ENCODE assay signal across 10 cellular contexts in genomic region chr13:98528663-98529064, GRCh38. TPM values are rescaled to one million over a fixed set of nuclear protein-coding genes. Genes with fewer than 3 reads are reported as not detected.
A peak's percentile ranks its signal among the peaks of the same experiment; 100 is the strongest.
DNase-seq lines count a peak whose midpoint lies in the region; ATAC-seq and TF ChIP-seq lines count a peak whose summit lies in the region.
"Had no signal": no experiment of that assay in that cellular context is flagged by ENCODE, and none has a peak within 500 bp of the region (broad histone marks: within the 10 kb centered on the region; RNA-seq: fewer than 3 reads in every experiment).

No MANE protein-coding gene starts in this region.

- H3K36me3 Mint-ChIP-seq in activated naive CD8-positive, alpha-beta T cell treated with anti-CD3 and anti-CD28 coated beads for 36 hours, result peaks cover 33% of the 10 kb centered on the region
- H3K36me3 Mint-ChIP-seq in CD14-positive monocyte, result peaks cover 8 to 12% of the 10 kb centered on the region in 2 donors

- H3K4me3 Mint-ChIP-seq in activated naive CD8-positive, alpha-beta T cell treated with anti-CD3 and anti-CD28 coated beads for 36 hours, result peak overlapping the region; percentile 6
- no peak overlapping the region for H3K4me3 Mint-ChIP-seq in CD14-positive monocyte

- peaks cover 84% of the 10 kb centered on the region for H3K4me1 Mint-ChIP-seq in activated naive CD8-positive, alpha-beta T cell treated with anti-CD3 and anti-CD28 coated beads for 36 hours
- peaks cover 28% of the 10 kb centered on the region for H3K4me1 Mint-ChIP-seq in CD14-positive monocyte

- intact Hi-C loops in left ventricle myocardium superior (cut with micrococcal nuclease), result no loop called here
- intact Hi-C loops in CD14-positive monocyte (cut with micrococcal nuclease), result no loop called here

- TF ChIP-seq CTCF in CD14-positive monocyte (IDR thresholded peaks at IDR 0.05), result no peak

- H3K27ac Mint-ChIP-seq in activated naive CD8-positive, alpha-beta T cell treated with anti-CD3 and anti-CD28 coated beads for 36 hours, result peak overlapping the region; percentile 86
- peak overlapping the region in 2 of 7 donors; percentile 10 to 60 for H3K27ac Mint-ChIP-seq in CD14-positive monocyte

- DNase-seq in stimulated activated CD4-positive, alpha-beta T cell treated with anti-CD3 and anti-CD28 coated beads, Interleukin-15, amount 100 ng/mL, for 24 hours, result peak; percentile 42
- DNase-seq in stimulated activated CD4-positive, alpha-beta T cell treated with anti-CD3 and anti-CD28 coated beads, Interleukin-2, amount 100 ng/mL, for 48 hours, result no peak
- DNase-seq in activated naive CD8-positive, alpha-beta T cell treated with anti-CD3 and anti-CD28 coated beads for 36 hours, result no peak
- DNase-seq in left ventricle myocardium superior (peak; percentile 63), CD14-positive monocyte (ENCODE audit: low spot score) (no peak), H4 (ENCODE audit: low spot score) (no peak)
- no peak for DNase-seq in stimulated activated CD4-positive, alpha-beta T cell treated with anti-CD3 and anti-CD28 coated beads, Interleukin-1b, Interleukin-23, amount 100 ng/mL, for 48 hours
- DNase-seq: Kasumi-1, NCI-H526 treated with DMSO at 0.1 percent for 48 hours had no signal

- TF ChIP-seq POLR2A in GM18505 (IDR thresholded peaks at IDR 0.05; ENCODE audit: borderline replicate concordance, extremely low read depth, insufficient read depth, insufficient read length), result no peak

- no peaks in the 10 kb centered on the region for H3K9me3 Mint-ChIP-seq in activated naive CD8-positive, alpha-beta T cell treated with anti-CD3 and anti-CD28 coated beads for 36 hours
- H3K9me3 Mint-ChIP-seq in CD14-positive monocyte, result no peaks in the 10 kb centered on the region

- ATAC-seq in left ventricle myocardium superior (peak; percentile 81), GM18505 (IDR thresholded peaks at IDR 0.05; ENCODE audit: unreplicated experiment) (no peak)

- no peaks in the 10 kb centered on the region for H3K27me3 Mint-ChIP-seq in activated naive CD8-positive, alpha-beta T cell treated with anti-CD3 and anti-CD28 coated beads for 36 hours
- H3K27me3 Mint-ChIP-seq in CD14-positive monocyte (ENCODE audit: low read depth in 3 of 3), result peaks cover 0 to 3% (median 0%) of the 10 kb centered on the region in 3 donors

RNA-seq across cellular contexts. Expression of gene STK24, which starts 48.2 kb away (rescaled TPM):
- total RNA-seq in activated naive CD8-positive, alpha-beta T cell treated with anti-CD3 and anti-CD28 coated beads for 36 hours, result 100 to 1,000 TPM; 129 TPM
- 71.7 TPM for total RNA-seq in left ventricle myocardium superior
- 10 to 100 TPM; 14.2 to 28.9 TPM for polyA plus RNA-seq in CD14-positive monocyte
- 57.3 and 73.4 TPM in 2 replicates for total RNA-seq in H4 (2014; rRNA removed; shearing (Covaris generic))

Comparison
In these comparisons a context has a peak if more than half of its experiments do, and no peak if none do; other contexts are left out.
1. DNase-seq: peak in stimulated activated CD4-positive, alpha-beta T cell treated with anti-CD3 and anti-CD28 coated beads, Interleukin-15, amount 100 ng/mL, for 24 hours (single experiment) and left ventricle myocardium superior (single experiment); none in stimulated activated CD4-positive, alpha-beta T cell treated with anti-CD3 and anti-CD28 coated beads, Interleukin-2, amount 100 ng/mL, for 48 hours (0 of 2), activated naive CD8-positive, alpha-beta T cell treated with anti-CD3 and anti-CD28 coated beads for 36 hours (single experiment), CD14-positive monocyte (single experiment), stimulated activated CD4-positive, alpha-beta T cell treated with anti-CD3 and anti-CD28 coated beads, Interleukin-1b, Interleukin-23, amount 100 ng/mL, for 48 hours (single experiment) and H4 (single experiment).